8 cellular contexts compared by ENCODE assay signal in genomic region chr19:58227964-58228583, GRCh38. TPM values are rescaled to one million over a fixed set of nuclear protein-coding genes. Genes with fewer than 3 reads are reported as not detected.
A peak's percentile ranks its signal among the peaks of the same experiment; 100 is the strongest.
DNase-seq lines count a peak whose midpoint lies in the region; ATAC-seq and TF ChIP-seq lines count a peak whose summit lies in the region.

No MANE protein-coding gene starts in this region.

- H3K4me2 ChIP-seq in Karpas-422 (ENCODE audit: low read depth, low read length, poor library complexity, severe bottlenecking) = peak overlapping the region; percentile 99

- no peak for TF ChIP-seq CTCF in GM10248 (IDR thresholded peaks at IDR 0.05; ENCODE audit: control extremely low read depth, extremely low read depth, low read depth, missing control alignments)
- TF ChIP-seq CTCF in mesothelial cell of epicardium (IDR thresholded peaks at IDR 0.05; ENCODE audit: unreplicated experiment) = no peak

- DNase-seq in GM10248 (ENCODE audit: extremely low spot score) = peak; percentile 32
- peak; percentile 53 for DNase-seq in Karpas-422
- DNase-seq in cerebellar cortex (ENCODE audit: low spot score) = peak; percentile 6
- DNase-seq in mesothelial cell of epicardium (ENCODE audit: low spot score in 2 of 2, unreplicated experiment in 2 of 2) = peak in 1 of 2 experiments; percentile 39
- no peak for DNase-seq in OCI-M2 (lab: John Stamatoyannopoulos, UW; ENCODE audit: unreplicated experiment)
- DNase-seq in islet precursor cell = no peak

- H3K4me1 Mint-ChIP-seq in mesothelial cell of epicardium = peaks cover 20% of the 10 kb centered on the region

- H3K9ac ChIP-seq in Karpas-422 (ENCODE audit: low read length) = peak overlapping the region; percentile 96

- peak overlapping the region; percentile 97 for H3K27ac Mint-ChIP-seq in mesothelial cell of epicardium

- H2AFZ ChIP-seq in Karpas-422 (ENCODE audit: low read length) = peak overlapping the region; percentile 98

- H3K4me1 ChIP-seq in Karpas-422 (ENCODE audit: low read length) = peaks cover 14% of the 10 kb centered on the region

- CTCF ChIA-PET in GM10248 (lab: Yijun Ruan, JAX) = interaction anchor here (1.0 to 2.1 kb wide), 2 partner anchors 9 kb away, joined by 3 to 6 read pairs; no protein-coding TSS in a partner anchor

- H3K4me3 ChIP-seq in Karpas-422 (ENCODE audit: low read length) = peak overlapping the region; percentile 83

- POLR2A ChIA-PET in GM10248 (lab: Yijun Ruan, JAX) = no interaction called here

- H3K4me3 Mint-ChIP-seq in mesothelial cell of epicardium = peak overlapping the region; percentile 93

- H3K27ac ChIP-seq in Karpas-422 (ENCODE audit: low read length) = peak overlapping the region; percentile 63

- H3K9me2 ChIP-seq in Karpas-422 (replicated peaks; ENCODE audit: insufficient read depth, low read length) = no peaks in the 10 kb centered on the region

- H3K36me3 Mint-ChIP-seq in mesothelial cell of epicardium = peaks cover 42% of the 10 kb centered on the region

- peaks cover 49% of the 10 kb centered on the region for H3K79me2 ChIP-seq in Karpas-422 (ENCODE audit: low read length)

- no peaks in the 10 kb centered on the region for H3K27me3 Mint-ChIP-seq in mesothelial cell of epicardium (ENCODE audit: low read depth)

- H4K20me1 ChIP-seq in Karpas-422 (ENCODE audit: insufficient read depth, low read depth, low read length) = no peaks in the 10 kb centered on the region

- H3K36me3 ChIP-seq in Karpas-422 (ENCODE audit: insufficient read depth, low read length) = peaks cover 35% of the 10 kb centered on the region

- no peak for ATAC-seq in GM19023 (IDR thresholded peaks at IDR 0.05; ENCODE audit: unreplicated experiment)
- no peak for ATAC-seq in GM21360 (IDR thresholded peaks at IDR 0.05; ENCODE audit: unreplicated experiment)

- H3K9me3 ChIP-seq in Karpas-422 (ENCODE audit: low read length) = peaks cover 14% of the 10 kb centered on the region

- H3K9me3 Mint-ChIP-seq in mesothelial cell of epicardium = peaks cover 15% of the 10 kb centered on the region

- no peaks in the 10 kb centered on the region for H3K27me3 ChIP-seq in Karpas-422 (ENCODE audit: low read length)

RNA-seq across cellular contexts. Expression of gene ZNF544, which starts 0.6 kb away (rescaled TPM):
- total RNA-seq in Karpas-422 (2014; rRNA removed; shearing (Covaris generic); ENCODE audit: low replicate concordance) = 111 and 129 TPM in 2 replicates
- 62.7 to 63.5 TPM (median 63.3 TPM) in 3 replicates for total RNA-seq in mesothelial cell of epicardium

RNA-seq across cellular contexts. Expression of gene ZNF274, which starts 45.2 kb away (rescaled TPM):
- 14.1 and 27.9 TPM in 2 replicates for total RNA-seq in Karpas-422 (2014; rRNA removed; shearing (Covaris generic); ENCODE audit: low replicate concordance)
- total RNA-seq in mesothelial cell of epicardium = 27.4 to 30.6 TPM (median 27.9 TPM) in 3 replicates

RNA-seq across cellular contexts. Expression of gene ZNF8, which starts 50.7 kb away (rescaled TPM):
- total RNA-seq in Karpas-422 (2014; rRNA removed; shearing (Covaris generic); ENCODE audit: low replicate concordance) = 14.8 and 16.9 TPM in 2 replicates
- 21.6 to 22.1 TPM (median 21.9 TPM) in 3 replicates for total RNA-seq in mesothelial cell of epicardium

Comparison
In these comparisons a context has a peak if more than half of its experiments do, and no peak if none do; other contexts are left out.
1. DNase-seq: peak in GM10248 (single experiment), Karpas-422 (single experiment) and cerebellar cortex (single experiment); none in OCI-M2 (single experiment) and islet precursor cell (single experiment).